In genomic region chr2:150591901-150592300, GRCh38 we compare ENCODE assay signal across 26 cellular contexts.
DNase-seq lines count a peak whose midpoint lies in the region; ATAC-seq and TF ChIP-seq lines count a peak whose summit lies in the region.
"Had no signal": no experiment of that assay in that cellular context is flagged by ENCODE, and none has a peak within 500 bp of the region (broad histone marks: within the 10 kb centered on the region; RNA-seq: fewer than 3 reads in every experiment).

No MANE protein-coding gene starts in this region.

- peaks cover 5% of the 10 kb centered on the region for H3K36me3 Mint-ChIP-seq in MCF 10A (ENCODE audit: insufficient read depth, unreplicated experiment)
- H3K36me3 Mint-ChIP-seq: IgD-negative memory B cell had no signal

- POLR2A ChIA-PET in MCF 10A (lab: Yijun Ruan, JAX): interaction anchor here (0.6 to 2.5 kb wide), 3 partner anchors 9 to 22 kb away, joined by 3 to 12 read pairs (median 3); no protein-coding TSS in a partner anchor

- no peaks in the 10 kb centered on the region for H3K27me3 Mint-ChIP-seq in MCF 10A (ENCODE audit: insufficient read depth, unreplicated experiment)

- H3K4me1 Mint-ChIP-seq in MCF 10A (ENCODE audit: insufficient read depth, unreplicated experiment): no peaks in the 10 kb centered on the region
- H3K4me1 Mint-ChIP-seq: IgD-negative memory B cell had no signal

- H3K27ac ChIP-seq in breast epithelium: no peak overlapping the region
- H3K27ac ChIP-seq: adrenal gland, BLaER1, gastrocnemius medialis, skin epidermis, VCaP had no signal

- no peaks in the 10 kb centered on the region for H3K9me3 ChIP-seq in breast epithelium
- H3K9me3 ChIP-seq: adrenal gland, BLaER1, gastrocnemius medialis had no signal

- CTCF ChIA-PET in MCF 10A (lab: Yijun Ruan, JAX): interaction anchor here (0.6 to 1.1 kb wide), 3 partner anchors 14 to 95 kb away, joined by 3 read pairs; no protein-coding TSS in a partner anchor

- no TSS peak for BruUV-seq in MCF 10A (replicated peaks; lab: Mats Ljungman, UMichigan)

- no peaks in the 10 kb centered on the region for H3K27me3 ChIP-seq in breast epithelium
- H3K27me3 ChIP-seq: adrenal gland, BLaER1, gastrocnemius medialis had no signal

- no peaks in the 10 kb centered on the region for H3K9me3 Mint-ChIP-seq in MCF 10A (ENCODE audit: unreplicated experiment)
- H3K9me3 Mint-ChIP-seq: endodermal cell, nephron had no signal

- TF ChIP-seq CTCF in MCF 10A (IDR thresholded peaks at IDR 0.05; ENCODE audit: unreplicated experiment): no peak
- no peak for TF ChIP-seq CTCF in breast epithelium (IDR thresholded peaks at IDR 0.05)
- TF ChIP-seq CTCF in fibroblast of villous mesenchyme (IDR thresholded peaks at IDR 0.05; ENCODE audit: insufficient read depth, low read depth, low read length): no peak

- H3K4me3 ChIP-seq in breast epithelium (no peak overlapping the region), fibroblast of villous mesenchyme (ENCODE audit: low read depth, low read length) (no peak overlapping the region)
- H3K4me3 ChIP-seq: adrenal gland, BLaER1, gastrocnemius medialis, GM12878, skin epidermis had no signal

- no peak overlapping the region for H3K4me3 Mint-ChIP-seq in MCF 10A (ENCODE audit: unreplicated experiment)
- H3K4me3 Mint-ChIP-seq: endodermal cell, IgD-negative memory B cell, nephron had no signal

- DNase-seq in MCF 10A (ENCODE audit: unreplicated experiment) (peak; percentile 36), breast epithelium (ENCODE audit: low spot score in 2 of 2) (no peak), astrocyte of the hippocampus (ENCODE audit: low read depth, low spot score) (peak; percentile 49), fibroblast of villous mesenchyme (ENCODE audit: low read depth) (peak; percentile 38), Right ventricle myocardium inferior (ENCODE audit: missing footprints) (no peak), GM19238 (ENCODE audit: insufficient read length, low spot score) (no peak), dedifferentiated amniotic fluid mesenchymal stem cell (ENCODE audit: extremely low spot score) (no peak)
- DNase-seq: 8988T; activated CD4-positive, alpha-beta T cell treated with anti-CD3 and anti-CD28 coated beads, Interleukin-2, amount 50 U/mL, for 48 hours; activated gamma-delta T cell treated with Interleukin-2 at 50 U/mL for 16 hours; activated T-cell treated with anti-CD3 and anti-CD28 coated beads for 4 hours; adrenal gland; endodermal cell; gastrocnemius medialis; H7; NCI-H1930; NCI-H345; SHP77; stimulated activated CD4-positive, alpha-beta T cell treated with anti-CD3 and anti-CD28 coated beads, Interleukin-4, amount 100 ng/mL, for 1 hour had no signal

- TF ChIP-seq POLR2A in breast epithelium (IDR thresholded peaks at IDR 0.05): no peak

- peaks cover 0 to 3% of the 10 kb centered on the region in 2 donors for H3K4me1 ChIP-seq in breast epithelium
- H3K4me1 ChIP-seq: BLaER1, gastrocnemius medialis had no signal

- intact Hi-C loops in MCF 10A (cut with micrococcal nuclease) (no loop called here), breast epithelium (cut with DNase I; ENCODE audit: low total_unique reads) (no loop called here), Right ventricle myocardium inferior (cut with DNase I) (no loop called here)

- no peak overlapping the region for H3K27ac Mint-ChIP-seq in MCF 10A (ENCODE audit: low read depth, unreplicated experiment)
- H3K27ac Mint-ChIP-seq: endodermal cell, IgD-negative memory B cell, nephron had no signal

- H3K36me3 ChIP-seq in breast epithelium: no peaks in the 10 kb centered on the region
- H3K36me3 ChIP-seq: adrenal gland, BLaER1, gastrocnemius medialis had no signal

- no peak for ATAC-seq in Right ventricle myocardium inferior
- ATAC-seq in HG03457 (IDR thresholded peaks at IDR 0.05; ENCODE audit: unreplicated experiment): no peak
- ATAC-seq: gastrocnemius medialis, GM12878 had no signal

Comparison
In these comparisons a context has a peak if more than half of its experiments do, and no peak if none do; other contexts are left out.
1. DNase-seq: peak in MCF 10A (single experiment), astrocyte of the hippocampus (single experiment) and fibroblast of villous mesenchyme (single experiment); none in breast epithelium (0 of 2), Right ventricle myocardium inferior (single experiment), GM19238 (single experiment) and dedifferentiated amniotic fluid mesenchymal stem cell (single experiment).